ENCODE assay signal across 14 cellular contexts in genomic region chr3:197718904-197719303, GRCh38. TPM values are rescaled to one million over a fixed set of nuclear protein-coding genes. Genes with fewer than 3 reads are reported as not detected.
A peak's percentile ranks its signal among the peaks of the same experiment; 100 is the strongest.
DNase-seq lines count a peak whose midpoint lies in the region; ATAC-seq and TF ChIP-seq lines count a peak whose summit lies in the region.
"Had no signal": no experiment of that assay in that cellular context is flagged by ENCODE, and none has a peak within 500 bp of the region (broad histone marks: within the 10 kb centered on the region; RNA-seq: fewer than 3 reads in every experiment).

No MANE protein-coding gene starts in this region.

- no peaks in the 10 kb centered on the region for H3K27me3 ChIP-seq in foreskin keratinocyte

- no peak overlapping the region for H3K4me3 Mint-ChIP-seq in stimulated activated naive B cell treated with anti-CD40 and anti-IgM and Interleukin-4, amounts not matched to agents 10 μg/mL and 1 μg/mL and 100 μg/mL, for 72 hours
- H3K4me3 Mint-ChIP-seq: dendritic cell treated with granulocyte-macrophage colony-stimulating factor and Interleukin-4, amounts not matched to agents 40 ng/mL and 50 ng/mL, for 4 days had no signal

- H3K27ac Mint-ChIP-seq in stimulated activated naive B cell treated with anti-CD40 and anti-IgM and Interleukin-4, amounts not matched to agents 10 μg/mL and 1 μg/mL and 100 μg/mL, for 72 hours: peak overlapping the region; percentile 80
- H3K27ac Mint-ChIP-seq: dendritic cell treated with granulocyte-macrophage colony-stimulating factor and Interleukin-4, amounts not matched to agents 40 ng/mL and 50 ng/mL, for 4 days had no signal

- peaks cover 22% of the 10 kb centered on the region for H3K4me1 ChIP-seq in foreskin keratinocyte

- peak; percentile 98 for ATAC-seq in foreskin keratinocyte
- no peak for ATAC-seq in stimulated activated naive B cell treated with anti-CD40 and anti-IgM and Interleukin-4, amounts not matched to agents 10 μg/mL and 1 μg/mL and 100 μg/mL, for 72 hours (replicated peaks)
- ATAC-seq in HG03196 (IDR thresholded peaks at IDR 0.05; ENCODE audit: unreplicated experiment): no peak
- ATAC-seq: GM12878 had no signal

- peaks cover 0 to 2% of the 10 kb centered on the region in 2 donors for H3K9me3 Mint-ChIP-seq in stimulated activated naive B cell treated with anti-CD40 and anti-IgM and Interleukin-4, amounts not matched to agents 10 μg/mL and 1 μg/mL and 100 μg/mL, for 72 hours

- peaks cover 57 to 82% of the 10 kb centered on the region in 2 donors for H3K36me3 Mint-ChIP-seq in stimulated activated naive B cell treated with anti-CD40 and anti-IgM and Interleukin-4, amounts not matched to agents 10 μg/mL and 1 μg/mL and 100 μg/mL, for 72 hours

- DNase-seq in SIG-M5 treated with dmso at 0.1 percent for 504 hours (lab: John Stamatoyannopoulos, UW; ENCODE audit: unreplicated experiment) (peak; percentile 57), SIG-M5 (lab: John Stamatoyannopoulos, UW) (no peak), T1000 (lab: John Stamatoyannopoulos, UW) (peak; percentile 20), foreskin keratinocyte (peak; percentile 98 to 99), inferior parietal cortex (ENCODE audit: extremely low spot score) (no peak), nucleus accumbens (lab: John Stamatoyannopoulos, UW) (no peak)
- no peak for DNase-seq in stimulated activated naive B cell treated with anti-CD40 and anti-IgM and Interleukin-4, amounts not matched to agents 10 μg/mL and 1 μg/mL and 100 μg/mL, for 72 hours
- DNase-seq: activated CD8-positive, alpha-beta memory T cell treated with anti-CD3 and anti-CD28 coated beads, Interleukin-2, amount 50 U/mL, for 4 hours; NCI-H2029 had no signal

- peaks cover 34 to 76% of the 10 kb centered on the region in 2 donors for H3K4me1 Mint-ChIP-seq in stimulated activated naive B cell treated with anti-CD40 and anti-IgM and Interleukin-4, amounts not matched to agents 10 μg/mL and 1 μg/mL and 100 μg/mL, for 72 hours

- H3K27ac ChIP-seq in foreskin keratinocyte: peak overlapping the region; percentile 95
- H3K27ac ChIP-seq: SK-N-MC, skin epidermis had no signal

- no peaks in the 10 kb centered on the region for H3K27me3 Mint-ChIP-seq in stimulated activated naive B cell treated with anti-CD40 and anti-IgM and Interleukin-4, amounts not matched to agents 10 μg/mL and 1 μg/mL and 100 μg/mL, for 72 hours
- H3K27me3 Mint-ChIP-seq: dendritic cell treated with granulocyte-macrophage colony-stimulating factor and Interleukin-4, amounts not matched to agents 40 ng/mL and 50 ng/mL, for 4 days had no signal

- TF ChIP-seq CTCF in foreskin keratinocyte (conservative IDR thresholded peaks at IDR 0.05): no peak

RNA-seq across cellular contexts. Expression of gene RUBCN, which starts 17.8 kb away (rescaled TPM):
- total RNA-seq in foreskin keratinocyte: 19.9 and 21.0 TPM in 2 replicates
- 4.4 and 4.9 TPM in 2 replicates for polyA plus RNA-seq in foreskin keratinocyte

RNA-seq across cellular contexts. Expression of gene FYTTD1, which starts 30.8 kb away (rescaled TPM):
- total RNA-seq in foreskin keratinocyte: 44.3 and 46.2 TPM in 2 replicates
- 8.7 and 10.4 TPM in 2 replicates for polyA plus RNA-seq in foreskin keratinocyte

Comparison
In these comparisons a context has a peak if more than half of its experiments do, and no peak if none do; other contexts are left out.
1. DNase-seq: peak in SIG-M5 treated with dmso at 0.1 percent for 504 hours (single experiment), T1000 (single experiment) and foreskin keratinocyte (2 of 2); none in SIG-M5 (single experiment), stimulated activated naive B cell treated with anti-CD40 and anti-IgM and Interleukin-4, amounts not matched to agents 10 μg/mL and 1 μg/mL and 100 μg/mL, for 72 hours (single experiment), inferior parietal cortex (single experiment) and nucleus accumbens (0 of 56).